In the genomic region with DNA sequence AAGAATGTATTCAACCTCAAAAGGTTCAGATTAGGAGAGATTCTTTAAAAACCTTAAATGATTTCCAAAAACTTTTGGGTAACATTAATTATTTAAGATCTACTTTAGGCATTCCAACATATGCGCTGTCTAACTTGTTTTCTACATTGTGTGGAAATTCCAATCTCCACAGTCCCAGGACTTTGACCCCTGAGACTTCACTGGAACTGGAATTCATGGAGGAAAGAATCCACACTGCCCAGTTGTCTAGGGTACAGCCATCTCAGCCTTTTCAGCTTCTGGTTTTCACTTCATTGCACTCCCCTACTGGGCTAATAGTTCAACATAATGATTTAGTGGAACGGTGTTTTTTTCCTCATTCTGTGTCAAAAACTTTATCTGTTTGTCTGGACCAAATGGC, we compare ENCODE assay signal across 1 cellular context.
TF ChIP-seq lines count a peak whose summit lies in the region.

No MANE protein-coding gene starts in this region.

TF ChIP-seq in HepG2, 621 proteins besides CTCF, POLR2A, EP300 and RAD21:
- TF ChIP-seq, protein P1, sequence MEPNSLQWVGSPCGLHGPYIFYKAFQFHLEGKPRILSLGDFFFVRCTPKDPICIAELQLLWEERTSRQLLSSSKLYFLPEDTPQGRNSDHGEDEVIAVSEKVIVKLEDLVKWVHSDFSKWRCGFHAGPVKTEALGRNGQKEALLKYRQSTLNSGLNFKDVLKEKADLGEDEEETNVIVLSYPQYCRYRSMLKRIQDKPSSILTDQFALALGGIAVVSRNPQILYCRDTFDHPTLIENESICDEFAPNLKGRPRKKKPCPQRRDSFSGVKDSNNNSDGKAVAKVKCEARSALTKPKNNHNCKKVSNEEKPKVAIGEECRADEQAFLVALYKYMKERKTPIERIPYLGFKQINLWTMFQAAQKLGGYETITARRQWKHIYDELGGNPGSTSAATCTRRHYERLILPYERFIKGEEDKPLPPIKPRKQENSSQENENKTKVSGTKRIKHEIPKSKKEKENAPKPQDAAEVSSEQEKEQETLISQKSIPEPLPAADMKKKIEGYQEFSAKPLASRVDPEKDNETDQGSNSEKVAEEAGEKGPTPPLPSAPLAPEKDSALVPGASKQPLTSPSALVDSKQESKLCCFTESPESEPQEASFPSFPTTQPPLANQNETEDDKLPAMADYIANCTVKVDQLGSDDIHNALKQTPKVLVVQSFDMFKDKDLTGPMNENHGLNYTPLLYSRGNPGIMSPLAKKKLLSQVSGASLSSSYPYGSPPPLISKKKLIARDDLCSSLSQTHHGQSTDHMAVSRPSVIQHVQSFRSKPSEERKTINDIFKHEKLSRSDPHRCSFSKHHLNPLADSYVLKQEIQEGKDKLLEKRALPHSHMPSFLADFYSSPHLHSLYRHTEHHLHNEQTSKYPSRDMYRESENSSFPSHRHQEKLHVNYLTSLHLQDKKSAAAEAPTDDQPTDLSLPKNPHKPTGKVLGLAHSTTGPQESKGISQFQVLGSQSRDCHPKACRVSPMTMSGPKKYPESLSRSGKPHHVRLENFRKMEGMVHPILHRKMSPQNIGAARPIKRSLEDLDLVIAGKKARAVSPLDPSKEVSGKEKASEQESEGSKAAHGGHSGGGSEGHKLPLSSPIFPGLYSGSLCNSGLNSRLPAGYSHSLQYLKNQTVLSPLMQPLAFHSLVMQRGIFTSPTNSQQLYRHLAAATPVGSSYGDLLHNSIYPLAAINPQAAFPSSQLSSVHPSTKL (CRISPR knock-in tag; IDR thresholded peaks at IDR 0.05): 0 out of 2 replicates have a peak, but pooled peaks have one; percentile 16
- TF ChIP-seq HNF4A (CRISPR knock-in tag; IDR thresholded peaks at IDR 0.05): peak; percentile 51
- no peak for TF ChIP-seq RNF2 (conservative IDR thresholded peaks at IDR 0.05; ENCODE audit: low read depth)
- peak; percentile 70; the same call in 1 of the 2 replicates for TF ChIP-seq ZNF644 (CRISPR knock-in tag; IDR thresholded peaks at IDR 0.05; ENCODE audit: low read depth)
